In genomic region chr17:79204261-79204660, GRCh38 we compare ENCODE assay signal across 25 cellular contexts.
DNase-seq lines count a peak whose midpoint lies in the region; ATAC-seq, FAIRE-seq and TF ChIP-seq lines count a peak whose summit lies in the region.
"Had no signal": no experiment of that assay in that cellular context is flagged by ENCODE, and none has a peak within 500 bp of the region (broad histone marks: within the 10 kb centered on the region; RNA-seq: fewer than 3 reads in every experiment).

No MANE protein-coding gene starts in this region.

- H3K9me3 ChIP-seq in astrocyte (ENCODE audit: insufficient read depth, low read depth, low read length): no peaks in the 10 kb centered on the region
- H3K9me3 ChIP-seq: BLaER1 treated with 17β-estradiol and CSF1 and Interleukin-3, amounts not matched to agents 10 nM and 100 nM; Caco-2 had no signal

- no peaks in the 10 kb centered on the region for H3K27me3 ChIP-seq in astrocyte (ENCODE audit: insufficient read depth, low read length)

- no peak for FAIRE-seq in astrocyte (lab: Jason Lieb, UNC)
- FAIRE-seq in urothelium cell line (lab: Jason Lieb, UNC): peak; percentile 5
- FAIRE-seq: A204.1, GM12878, GM12892, GM18507 had no signal

- H3K4me1 Mint-ChIP-seq in astrocyte (ENCODE audit: low read depth, unreplicated experiment): peaks cover 17% of the 10 kb centered on the region
- H3K4me1 Mint-ChIP-seq in activated T-helper 2 cell treated with anti-CD3 and anti-CD28 coated beads, Interferon-gamma antibody, Interleukin-2, Interleukin-4, amounts not matched to agents 10 μg/mL and 5 μg/mL and 100 μg/mL, durations not matched to agents 14 hours and 24 hours and 36 hours (ENCODE audit: low read depth): no peaks in the 10 kb centered on the region
- H3K4me1 Mint-ChIP-seq: B cell had no signal

- H3K4me2 ChIP-seq in astrocyte (ENCODE audit: low read length): no peak overlapping the region
- H3K4me2 ChIP-seq: BLaER1 treated with 17β-estradiol and CSF1 and Interleukin-3, amounts not matched to agents 10 nM and 100 nM had no signal

- no peaks in the 10 kb centered on the region for H3K79me2 ChIP-seq in astrocyte (ENCODE audit: insufficient read depth, low read length)

- intact Hi-C loops in Right ventricle myocardium inferior (cut with DNase I): no loop called here
- intact Hi-C loops in activated T-helper 2 cell treated with anti-CD3 and anti-CD28 coated beads, Interferon-gamma antibody, Interleukin-2, Interleukin-4, amounts not matched to agents 10 μg/mL and 5 μg/mL and 100 μg/mL, durations not matched to agents 14 hours and 24 hours and 36 hours (cut with micrococcal nuclease): no loop called here

- peak; percentile 49 for DNase-seq in Caki2 (ENCODE audit: low read depth)
- no peak for DNase-seq in astrocyte (ENCODE audit: low read depth)
- no peak for DNase-seq in urothelium cell line (ENCODE audit: low spot score)
- no peak for DNase-seq in Right ventricle myocardium inferior (ENCODE audit: missing footprints)
- DNase-seq in activated T-helper 2 cell treated with anti-CD3 and anti-CD28 coated beads, Interferon-gamma antibody, Interleukin-2, Interleukin-4, amounts not matched to agents 10 μg/mL and 5 μg/mL and 100 μg/mL, durations not matched to agents 14 hours and 24 hours and 36 hours (ENCODE audit: low spot score): no peak
- no peak for DNase-seq in NOMO-1 treated with dmso at 0.1 percent for 144 hours (lab: John Stamatoyannopoulos, UW; ENCODE audit: unreplicated experiment)
- DNase-seq: 8988T; AML-193; Caco-2; CD4-positive, alpha-beta T cell; CD8-positive, alpha-beta T cell; DMS 273 treated with DMSO at 0.1 percent for 48 hours; DMS153; DMS53; DMS79; DND-41; EL; GDM1 had no signal

- peaks cover 39% of the 10 kb centered on the region for H3K27me3 Mint-ChIP-seq in astrocyte (ENCODE audit: low read depth, unreplicated experiment)
- H3K27me3 Mint-ChIP-seq in activated T-helper 2 cell treated with anti-CD3 and anti-CD28 coated beads, Interferon-gamma antibody, Interleukin-2, Interleukin-4, amounts not matched to agents 10 μg/mL and 5 μg/mL and 100 μg/mL, durations not matched to agents 14 hours and 24 hours and 36 hours (ENCODE audit: low read depth): no peaks in the 10 kb centered on the region

- no peak overlapping the region for H3K4me3 Mint-ChIP-seq in astrocyte (ENCODE audit: unreplicated experiment)
- H3K4me3 Mint-ChIP-seq in activated T-helper 2 cell treated with anti-CD3 and anti-CD28 coated beads, Interferon-gamma antibody, Interleukin-2, Interleukin-4, amounts not matched to agents 10 μg/mL and 5 μg/mL and 100 μg/mL, durations not matched to agents 14 hours and 24 hours and 36 hours (ENCODE audit: low read depth): no peak overlapping the region
- H3K4me3 Mint-ChIP-seq: B cell; CD4-positive, alpha-beta T cell; CD8-positive, alpha-beta T cell had no signal

- H3K36me3 ChIP-seq in astrocyte (ENCODE audit: insufficient read depth, low read length): no peaks in the 10 kb centered on the region
- H3K36me3 ChIP-seq: BLaER1 treated with 17β-estradiol and CSF1 and Interleukin-3, amounts not matched to agents 10 nM and 100 nM had no signal

- H4K20me1 ChIP-seq in astrocyte (ENCODE audit: insufficient read depth, low read length): no peaks in the 10 kb centered on the region

- no peaks in the 10 kb centered on the region for H3K4me1 ChIP-seq in astrocyte (ENCODE audit: insufficient read depth, low read length)
- H3K4me1 ChIP-seq: Caco-2 had no signal

- H3K36me3 Mint-ChIP-seq in astrocyte (ENCODE audit: low read depth, unreplicated experiment): no peaks in the 10 kb centered on the region
- no peaks in the 10 kb centered on the region for H3K36me3 Mint-ChIP-seq in activated T-helper 2 cell treated with anti-CD3 and anti-CD28 coated beads, Interferon-gamma antibody, Interleukin-2, Interleukin-4, amounts not matched to agents 10 μg/mL and 5 μg/mL and 100 μg/mL, durations not matched to agents 14 hours and 24 hours and 36 hours (ENCODE audit: low read depth)
- H3K36me3 Mint-ChIP-seq: CD8-positive, alpha-beta T cell had no signal

- no peak overlapping the region for H2AFZ ChIP-seq in astrocyte (ENCODE audit: low read depth, low read length)

- no peaks in the 10 kb centered on the region for H3K9me3 Mint-ChIP-seq in astrocyte (ENCODE audit: unreplicated experiment)
- no peaks in the 10 kb centered on the region for H3K9me3 Mint-ChIP-seq in activated T-helper 2 cell treated with anti-CD3 and anti-CD28 coated beads, Interferon-gamma antibody, Interleukin-2, Interleukin-4, amounts not matched to agents 10 μg/mL and 5 μg/mL and 100 μg/mL, durations not matched to agents 14 hours and 24 hours and 36 hours
- H3K9me3 Mint-ChIP-seq: CD4-positive, alpha-beta T cell; CD8-positive, alpha-beta T cell had no signal

- H3K27ac Mint-ChIP-seq in astrocyte (ENCODE audit: unreplicated experiment): peak overlapping the region; percentile 26
- H3K27ac Mint-ChIP-seq in activated T-helper 2 cell treated with anti-CD3 and anti-CD28 coated beads, Interferon-gamma antibody, Interleukin-2, Interleukin-4, amounts not matched to agents 10 μg/mL and 5 μg/mL and 100 μg/mL, durations not matched to agents 14 hours and 24 hours and 36 hours: no peak overlapping the region
- H3K27ac Mint-ChIP-seq: B cell; CD4-positive, alpha-beta T cell; CD8-positive, alpha-beta T cell had no signal

- ATAC-seq in Right ventricle myocardium inferior: no peak
- ATAC-seq: CD8-positive, alpha-beta T cell; GM12878 had no signal

- no peak for TF ChIP-seq CTCF in astrocyte (IDR thresholded peaks at IDR 0.05; ENCODE audit: insufficient read depth, low read depth, low read length)

- no peak overlapping the region for H3K9ac ChIP-seq in astrocyte (ENCODE audit: low read length)
- H3K9ac ChIP-seq: BLaER1 treated with 17β-estradiol and CSF1 and Interleukin-3, amounts not matched to agents 10 nM and 100 nM had no signal

- no peak overlapping the region for H3K4me3 ChIP-seq in astrocyte (ENCODE audit: insufficient read depth, low read depth, low read length)
- H3K4me3 ChIP-seq: BLaER1 treated with 17β-estradiol and CSF1 and Interleukin-3, amounts not matched to agents 10 nM and 100 nM; GM12878 had no signal

- H3K27ac ChIP-seq in astrocyte (ENCODE audit: low read depth, low read length): no peak overlapping the region
- H3K27ac ChIP-seq: BLaER1 treated with 17β-estradiol and CSF1 and Interleukin-3, amounts not matched to agents 10 nM and 100 nM; C4-2B had no signal

- in situ Hi-C loops in Caki2 (cut with HindIII; ENCODE audit: low pct_unique_long_range_greater_than_20kb, low sequenced_read_pairs): no loop called here
